In the genomic region with DNA sequence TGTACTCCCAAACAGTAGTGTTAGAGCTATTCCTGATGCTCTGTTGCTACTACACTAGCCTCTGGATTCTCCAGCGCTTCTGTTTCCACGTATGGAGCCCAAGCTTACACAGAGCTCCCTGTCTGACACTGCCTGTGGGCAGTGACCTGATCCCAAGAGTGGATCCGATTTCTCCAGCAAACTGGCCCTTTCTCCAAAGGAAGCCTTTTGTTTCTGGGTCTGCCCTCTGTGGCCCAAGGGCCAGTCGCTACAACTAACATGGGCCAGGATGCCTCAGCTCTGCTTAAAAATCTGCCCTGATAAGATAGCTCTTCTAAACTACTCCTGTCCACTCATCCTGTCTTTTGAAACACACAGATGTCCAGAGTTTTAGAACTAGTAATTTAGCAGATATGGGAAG, we compare ENCODE assay signal across 10 cellular contexts.
"Had no signal": no experiment of that assay in that cellular context is flagged by ENCODE, and none has a peak within 500 bp of the region (broad histone marks: within the 10 kb centered on the region; RNA-seq: fewer than 3 reads in every experiment).

No MANE protein-coding gene starts in this region.

- H3K4me1 Mint-ChIP-seq: IgD-negative memory B cell had no signal

- H3K4me3 Mint-ChIP-seq: HFFc6, IgD-negative memory B cell had no signal

- H3K36me3 ChIP-seq: HAP-1 had no signal

- H3K27ac ChIP-seq: GM23248, HL-60, KMS-11 had no signal

- H3K36me3 Mint-ChIP-seq: IgD-negative memory B cell had no signal

- H3K9me3 ChIP-seq: HAP-1 had no signal

- H3K27ac Mint-ChIP-seq: HFFc6, IgD-negative memory B cell had no signal

- H3K27me3 Mint-ChIP-seq: IgD-negative memory B cell had no signal

- ATAC-seq: HCT116 had no signal

- H3K9me3 Mint-ChIP-seq: HFFc6 had no signal

- H2AFZ ChIP-seq: GM23248 had no signal

- H3K4me2 ChIP-seq: KMS-11 had no signal

- H3K9ac ChIP-seq: GM23248, KMS-11 had no signal

- DNase-seq: GM23248, GOT3, H7, HFFc6, KBM-7 had no signal

- H3K4me1 ChIP-seq: HAP-1 had no signal

- H3K4me3 ChIP-seq: GM23248, HAP-1 had no signal
